Comparison of ENCODE assay signal across 22 cellular contexts in genomic region chr20:61310954-61311353, GRCh38. TPM values are rescaled to one million over a fixed set of nuclear protein-coding genes. Genes with fewer than 3 reads are reported as not detected.
"Had no signal": no experiment of that assay in that cellular context is flagged by ENCODE, and none has a peak within 500 bp of the region (broad histone marks: within the 10 kb centered on the region; RNA-seq: fewer than 3 reads in every experiment).

No MANE protein-coding gene starts in this region.

- H3K9me3 Mint-ChIP-seq: natural killer cell had no signal

- H3K27me3 Mint-ChIP-seq: activated naive CD8-positive, alpha-beta T cell had no signal

- H3K4me1 ChIP-seq: heart right ventricle, tibial nerve, uterus had no signal

- H3K27ac ChIP-seq: cardiac muscle cell, heart right ventricle, right atrium auricular region, skin epidermis, tibial nerve, uterus, WERI-Rb-1 had no signal

- H3K36me3 Mint-ChIP-seq: activated naive CD8-positive, alpha-beta T cell; immature natural killer cell; memory B cell; natural killer cell had no signal

- ATAC-seq: effector memory CD8-positive, alpha-beta T cell; heart right ventricle; mucosa of descending colon; natural killer cell had no signal

- H3K36me3 ChIP-seq: cardiac muscle cell, heart right ventricle, right atrium auricular region, tibial nerve, uterus, WERI-Rb-1 had no signal

- DNase-seq: activated CD4-positive, alpha-beta T cell treated with anti-CD3 and anti-CD28 coated beads for 1 hour; activated CD4-positive, alpha-beta T cell treated with anti-CD3 and anti-CD28 coated beads, Interleukin-2, amount 50 U/mL, for 48 hours; amniotic stem cell; dermis blood vessel endothelial cell; effector memory CD8-positive, alpha-beta T cell; heart right ventricle; immature natural killer cell; mucosa of descending colon; natural killer cell; stimulated activated CD4-positive, alpha-beta T cell treated with anti-CD3 and anti-CD28 coated beads, Interleukin-15, amount 100 ng/mL, for 24 hours; stimulated activated CD4-positive, alpha-beta T cell treated with anti-CD3 and anti-CD28 coated beads, Interleukin-2, amount 100 ng/mL, for 48 hours; SW 1271; uterus; WERI-Rb-1 had no signal

- H3K4me3 Mint-ChIP-seq: activated naive CD8-positive, alpha-beta T cell; effector memory CD8-positive, alpha-beta T cell; immature natural killer cell; memory B cell; natural killer cell; stimulated activated naive CD8-positive, alpha-beta T cell treated with anti-CD3 and anti-CD28 coated beads, Interleukin-15, Interleukin-2, amounts not matched to agents 100 ng/mL and 50 ng/mL, for 24 hours had no signal

- H3K27ac Mint-ChIP-seq: activated naive CD8-positive, alpha-beta T cell; effector memory CD8-positive, alpha-beta T cell; immature natural killer cell; memory B cell; natural killer cell; stimulated activated naive CD8-positive, alpha-beta T cell treated with anti-CD3 and anti-CD28 coated beads, Interleukin-15, Interleukin-2, amounts not matched to agents 100 ng/mL and 50 ng/mL, for 24 hours had no signal

- H3K4me1 Mint-ChIP-seq: immature natural killer cell, memory B cell, natural killer cell had no signal

- H3K9me3 ChIP-seq: heart right ventricle, mucosa of descending colon, right atrium auricular region, tibial nerve, uterus had no signal

- H3K4me3 ChIP-seq: cardiac muscle cell, heart right ventricle, mucosa of descending colon, right atrium auricular region, skin epidermis, tibial nerve, uterus had no signal

- H3K27me3 ChIP-seq: cardiac muscle cell, right atrium auricular region, tibial nerve, uterus had no signal

RNA-seq across cellular contexts. Expression of gene CDH4, which starts 58.9 kb away (rescaled TPM):
- total RNA-seq: T-helper 2 cell treated with Interferon-gamma antibody and Interleukin-4, amounts not matched to agents 100 ng/mL and 5 ng/mL, for 36 hours had no signal
- polyA plus RNA-seq: immature natural killer cell had no signal
